Comparison of ENCODE assay signal across 5 cellular contexts in the genomic region with DNA sequence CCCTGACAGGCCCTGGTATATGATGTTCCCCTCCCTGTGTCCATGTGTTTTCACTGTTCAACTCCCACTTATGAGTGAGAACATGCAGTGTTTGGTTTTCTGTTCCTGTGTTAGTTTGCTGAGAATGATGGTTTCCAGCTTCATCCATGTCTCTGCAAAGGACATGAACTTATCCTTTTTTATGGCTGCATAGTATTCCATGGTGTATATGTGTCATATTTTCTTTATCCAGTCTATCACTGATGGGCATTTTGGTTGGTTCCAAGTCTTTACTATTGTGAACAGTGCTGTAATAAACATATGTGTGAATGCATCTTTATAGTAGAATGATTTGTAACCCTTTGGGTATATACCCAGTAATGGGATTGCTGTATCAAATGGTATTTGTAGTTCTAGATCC. TPM values are rescaled to one million over a fixed set of nuclear protein-coding genes. Genes with fewer than 3 reads are reported as not detected.
"Had no signal": no experiment of that assay in that cellular context is flagged by ENCODE, and none has a peak within 500 bp of the region (broad histone marks: within the 10 kb centered on the region; RNA-seq: fewer than 3 reads in every experiment).

No MANE protein-coding gene starts in this region.

RNA-seq across cellular contexts. Expression of a gene that starts 45.9 kb away (rescaled TPM):
- total RNA-seq: HT-29, HT1080, IMR-90 had no signal
- polyA plus RNA-seq: HepG2, IgD-negative memory B cell, IMR-90 had no signal
